8 cellular contexts compared by ENCODE assay signal in genomic region chr12:106248849-106249371, GRCh38. TPM values are rescaled to one million over a fixed set of nuclear protein-coding genes. Genes with fewer than 3 reads are reported as not detected.
A peak's percentile ranks its signal among the peaks of the same experiment; 100 is the strongest.
DNase-seq lines count a peak whose midpoint lies in the region; ATAC-seq and TF ChIP-seq lines count a peak whose summit lies in the region.

No MANE protein-coding gene starts in this region.

- WGBS in thymus = 8% methylated on average over 12 of the region's 12 CpGs

- H3K9me3 ChIP-seq in duodenal mucosa (ENCODE audit: control insufficient read depth in 1 of 2, low read length in 2 of 2) = no peaks in the 10 kb centered on the region
- H3K9me3 ChIP-seq in mucosa of descending colon = no peaks in the 10 kb centered on the region
- no peaks in the 10 kb centered on the region for H3K9me3 ChIP-seq in thymus (ENCODE audit: control insufficient read depth)

- peak; percentile 67 for DNase-seq in activated CD8-positive, alpha-beta memory T cell treated with anti-CD3 and anti-CD28 coated beads for 24 hours
- no peak for DNase-seq in activated CD8-positive, alpha-beta memory T cell treated with anti-CD3 and anti-CD28 coated beads, Interleukin-2, amount 50 U/mL, for 48 hours
- peak in 2 of 3 donors; percentile 42 to 54 for DNase-seq in mucosa of descending colon

- H3K36me3 ChIP-seq in duodenal mucosa (ENCODE audit: control insufficient read depth in 1 of 2, insufficient read depth in 2 of 2, low read length in 2 of 2) (peaks cover 0 to 3% of the 10 kb centered on the region in 2 donors), mucosa of descending colon (ENCODE audit: low read depth) (no peaks in the 10 kb centered on the region), thymus (ENCODE audit: control insufficient read depth, insufficient read depth) (no peaks in the 10 kb centered on the region)

- intact Hi-C loops in mucosa of descending colon (cut with DNase I, micrococcal nuclease) = no loop called here

- H3K27me3 ChIP-seq in duodenal mucosa (ENCODE audit: control insufficient read depth in 1 of 2, insufficient read depth in 2 of 2, low read length in 2 of 2) (no peaks in the 10 kb centered on the region), thymus (ENCODE audit: control insufficient read depth, insufficient read depth) (peaks cover 17% of the 10 kb centered on the region)

- H3K27ac ChIP-seq in VCaP (peak overlapping the region; percentile 87), duodenal mucosa (ENCODE audit: low read depth, low read length) (peak overlapping the region; percentile 79), thymus (ENCODE audit: low read depth) (peak overlapping the region; percentile 87)

- no peak for TF ChIP-seq CTCF in VCaP (conservative IDR thresholded peaks at IDR 0.05)
- TF ChIP-seq CTCF in mucosa of descending colon (IDR thresholded peaks at IDR 0.05) = no peak

- peak overlapping the region; percentile 60 to 70 for H3K9ac ChIP-seq in duodenal mucosa (ENCODE audit: low read depth in 1 of 2, low read length in 2 of 2)

- H3K4me3 ChIP-seq in duodenal mucosa (ENCODE audit: low read depth in 1 of 2, low read length in 2 of 2) (peak overlapping the region; percentile 56 to 74), mucosa of descending colon (no peak overlapping the region), thymus (ENCODE audit: low read length) (peak overlapping the region; percentile 73)

- peaks cover 27 to 40% of the 10 kb centered on the region in 2 donors for H3K4me1 ChIP-seq in duodenal mucosa (ENCODE audit: control insufficient read depth in 1 of 2, insufficient read depth in 2 of 2, low read length in 2 of 2)
- H3K4me1 ChIP-seq in mucosa of descending colon (ENCODE audit: low read depth) = peaks cover 31% of the 10 kb centered on the region
- peaks cover 4% of the 10 kb centered on the region for H3K4me1 ChIP-seq in thymus (ENCODE audit: control insufficient read depth, insufficient read depth, low read length)

- ATAC-seq in mucosa of descending colon = peak; percentile 1
- ATAC-seq in HG02970 (IDR thresholded peaks at IDR 0.05; ENCODE audit: low FRiP score, unreplicated experiment) = no peak
- ATAC-seq in GM19467 (IDR thresholded peaks at IDR 0.05; ENCODE audit: unreplicated experiment) = no peak

RNA-seq across cellular contexts. Expression of gene CKAP4, which starts 1.1 kb away (rescaled TPM):
- 100 to 1,000 TPM in 1 of 3 donors, 10 to 100 TPM in 2; 40.6 to 103 (median 46.8) TPM for total RNA-seq in mucosa of descending colon
- 11.1 TPM for polyA plus RNA-seq in thymus

RNA-seq across cellular contexts. Expression of gene TCP11L2, which starts 53.6 kb away (rescaled TPM):
- 10 to 100 TPM; 32.1 to 54.5 (median 44.8) TPM for total RNA-seq in mucosa of descending colon
- polyA plus RNA-seq in thymus = 5.9 TPM
